In genomic region chr6:71531841-71532240, GRCh38 we compare ENCODE assay signal across 17 cellular contexts.
"Had no signal": no experiment of that assay in that cellular context is flagged by ENCODE, and none has a peak within 500 bp of the region (broad histone marks: within the 10 kb centered on the region; RNA-seq: fewer than 3 reads in every experiment).

No MANE protein-coding gene starts in this region.

- ATAC-seq: gastrocnemius medialis; heart right ventricle; naive thymus-derived CD4-positive, alpha-beta T cell had no signal

- DNase-seq: activated CD4-positive, alpha-beta T cell treated with anti-CD3 and anti-CD28 coated beads, Interleukin-2, amount 50 U/mL, for 4 hours; activated CD4-positive, CD25-positive, alpha-beta regulatory T cell treated with anti-CD3 and anti-CD28 coated beads, Interleukin-2, amount 50 U/mL, for 72 hours; activated naive CD4-positive, alpha-beta T cell treated with anti-CD3 and anti-CD28 coated beads, Interleukin-2, amount 50 U/mL, for 16 hours; erythroblast; gastrocnemius medialis; heart right ventricle; midbrain; naive thymus-derived CD4-positive, alpha-beta T cell; stimulated activated CD4-positive, alpha-beta T cell treated with anti-CD3 and anti-CD28 coated beads, Interleukin-4, amount 100 ng/mL, for 24 hours; stomach; T-helper 9 cell had no signal

- H3K27me3 ChIP-seq: gastrocnemius medialis, heart right ventricle, right atrium auricular region, stomach had no signal

- H3K27ac Mint-ChIP-seq: naive thymus-derived CD4-positive, alpha-beta T cell had no signal

- H3K9me3 ChIP-seq: gastrocnemius medialis, heart right ventricle, neutrophil, right atrium auricular region, stomach, thoracic aorta had no signal

- H3K27ac ChIP-seq: gastrocnemius medialis, heart right ventricle, neutrophil, right atrium auricular region, skin epidermis, stomach, thoracic aorta had no signal

- H3K36me3 Mint-ChIP-seq: naive thymus-derived CD4-positive, alpha-beta T cell had no signal

- H3K4me3 ChIP-seq: gastrocnemius medialis, heart right ventricle, lung, right atrium auricular region, skin epidermis, stomach, thoracic aorta had no signal

- FAIRE-seq: islet of Langerhans had no signal

- H3K4me3 Mint-ChIP-seq: naive thymus-derived CD4-positive, alpha-beta T cell had no signal

- H3K4me1 ChIP-seq: gastrocnemius medialis, right atrium auricular region, stomach had no signal

- H3K36me3 ChIP-seq: gastrocnemius medialis, heart right ventricle, neutrophil, right atrium auricular region, stomach, thoracic aorta had no signal
